ENCODE assay signal across 13 cellular contexts in genomic region chr9:127162567-127163365, GRCh38. TPM values are rescaled to one million over a fixed set of nuclear protein-coding genes. Genes with fewer than 3 reads are reported as not detected.
A peak's percentile ranks its signal among the peaks of the same experiment; 100 is the strongest.
DNase-seq lines count a peak whose midpoint lies in the region; ATAC-seq, FAIRE-seq and TF ChIP-seq lines count a peak whose summit lies in the region.
"Had no signal": no experiment of that assay in that cellular context is flagged by ENCODE, and none has a peak within 500 bp of the region (broad histone marks: within the 10 kb centered on the region; RNA-seq: fewer than 3 reads in every experiment).

No MANE protein-coding gene starts in this region.

- WGBS in smooth muscle cell (ENCODE audit: low lambda C conversion rate), result 76% methylated on average over 7 of the region's 7 CpGs

- no peaks in the 10 kb centered on the region for H4K20me1 ChIP-seq in GM23338 (replicated peaks; ENCODE audit: insufficient read depth)
- no peaks in the 10 kb centered on the region for H4K20me1 ChIP-seq in smooth muscle cell (ENCODE audit: low read depth)

- H3K27me3 Mint-ChIP-seq in GM23338 (ENCODE audit: insufficient read depth, low read depth, poor library complexity), result peaks cover 6% of the 10 kb centered on the region
- H3K27me3 Mint-ChIP-seq: memory B cell had no signal

- H3K4me3 ChIP-seq in GM23338, result no peak overlapping the region
- no peak overlapping the region for H3K4me3 ChIP-seq in RWPE2 (ENCODE audit: severe bottlenecking)
- no peak overlapping the region for H3K4me3 ChIP-seq in smooth muscle cell
- H3K4me3 ChIP-seq: breast epithelium, suprapubic skin had no signal

- DNase-seq in GM23338 (ENCODE audit: low spot score) (no peak), RWPE2 (ENCODE audit: low spot score) (no peak), globus pallidus (ENCODE audit: low spot score) (peak; percentile 73), smooth muscle cell (lab: John Stamatoyannopoulos, UW; ENCODE audit: unreplicated experiment) (no peak), GM12892 (ENCODE audit: insufficient read length) (no peak), NCI-H1048 (lab: John Stamatoyannopoulos, UW) (no peak), NCI-H774 (lab: John Stamatoyannopoulos, UW) (no peak)
- DNase-seq: NCI-H1105, NCI-H510A treated with DMSO at 0.1 percent for 48 hours had no signal

- no peak for TF ChIP-seq POLR2A in GM12892 (IDR thresholded peaks at IDR 0.05; ENCODE audit: low read depth, low read length)

- H3K4me2 ChIP-seq in GM23338, result no peak overlapping the region
- H3K4me2 ChIP-seq in smooth muscle cell, result peak overlapping the region; percentile 57

- H3K9me3 Mint-ChIP-seq in GM23338, result no peaks in the 10 kb centered on the region
- H3K9me3 Mint-ChIP-seq: memory B cell had no signal

- no peaks in the 10 kb centered on the region for H3K9me3 ChIP-seq in RWPE2 (ENCODE audit: severe bottlenecking)
- no peaks in the 10 kb centered on the region for H3K9me3 ChIP-seq in smooth muscle cell (replicated peaks; ENCODE audit: low read depth)
- H3K9me3 ChIP-seq: breast epithelium, suprapubic skin had no signal

- H3K36me3 Mint-ChIP-seq in GM23338 (ENCODE audit: low read depth), result no peaks in the 10 kb centered on the region
- H3K36me3 Mint-ChIP-seq: memory B cell had no signal

- H3F3A ChIP-seq in GM23338 (replicated peaks; ENCODE audit: low read depth) (no peaks in the 10 kb centered on the region), smooth muscle cell (ENCODE audit: low read depth) (peaks cover 3% of the 10 kb centered on the region)

- H3K27ac ChIP-seq in GM23338 (ENCODE audit: low read depth) (0 out of 2 replicates have a peak overlapping the region, but pooled peaks have one; percentile 23), RWPE2 (ENCODE audit: poor library complexity, severe bottlenecking) (peak overlapping the region; percentile 35), smooth muscle cell (ENCODE audit: low read depth) (peak overlapping the region; percentile 36)
- H3K27ac ChIP-seq: breast epithelium, suprapubic skin had no signal

- H2AFZ ChIP-seq in GM23338 (no peak overlapping the region), smooth muscle cell (ENCODE audit: low read depth) (no peak overlapping the region)

- no peak overlapping the region for H3K9ac ChIP-seq in smooth muscle cell (ENCODE audit: low read depth)

- peaks cover 19% of the 10 kb centered on the region for H3K4me1 ChIP-seq in GM23338 (ENCODE audit: insufficient read depth)
- H3K4me1 ChIP-seq in RWPE2 (ENCODE audit: insufficient read depth, poor library complexity, severe bottlenecking), result peaks cover 27% of the 10 kb centered on the region
- H3K4me1 ChIP-seq in smooth muscle cell (ENCODE audit: low read depth), result peaks cover 19% of the 10 kb centered on the region

- no peak for TF ChIP-seq CTCF in GM23338 (conservative IDR thresholded peaks at IDR 0.05; ENCODE audit: low read depth in 2 of 2)
- TF ChIP-seq CTCF in RWPE2 (IDR thresholded peaks at IDR 0.05; ENCODE audit: poor library complexity, severe bottlenecking), result no peak
- TF ChIP-seq CTCF in smooth muscle cell (IDR thresholded peaks at IDR 0.05; ENCODE audit: borderline replicate concordance, insufficient read depth, poor library complexity, severe bottlenecking), result no peak

- no peak for FAIRE-seq in GM12892 (lab: Jason Lieb, UNC)
- FAIRE-seq: D721Med had no signal

- ATAC-seq in GM23338, result no peak
- no peak for ATAC-seq in RWPE2 (ENCODE audit: low read depth)

- peaks cover 42% of the 10 kb centered on the region for H3K4me1 Mint-ChIP-seq in GM23338

- no peaks in the 10 kb centered on the region for H3K27me3 ChIP-seq in GM23338 (ENCODE audit: insufficient read depth)
- H3K27me3 ChIP-seq in RWPE2 (ENCODE audit: insufficient read depth, poor library complexity, severe bottlenecking), result no peaks in the 10 kb centered on the region
- no peaks in the 10 kb centered on the region for H3K27me3 ChIP-seq in smooth muscle cell (ENCODE audit: low read depth)
- H3K27me3 ChIP-seq: breast epithelium, suprapubic skin had no signal

- H3K79me2 ChIP-seq in GM23338 (replicated peaks; ENCODE audit: insufficient read depth) (no peaks in the 10 kb centered on the region), smooth muscle cell (ENCODE audit: low read depth) (no peaks in the 10 kb centered on the region)

- H3K9me2 ChIP-seq in GM23338 (ENCODE audit: insufficient read depth), result no peaks in the 10 kb centered on the region

- no peak overlapping the region; the same call in 1 of the 2 replicates for H3K27ac Mint-ChIP-seq in GM23338
- H3K27ac Mint-ChIP-seq: memory B cell had no signal

- H3K4me3 Mint-ChIP-seq in GM23338, result no peak overlapping the region
- H3K4me3 Mint-ChIP-seq: memory B cell had no signal

- H3K36me3 ChIP-seq in GM23338 (ENCODE audit: insufficient read depth) (no peaks in the 10 kb centered on the region), RWPE2 (ENCODE audit: low read depth) (no peaks in the 10 kb centered on the region), smooth muscle cell (ENCODE audit: low read depth) (no peaks in the 10 kb centered on the region)
- H3K36me3 ChIP-seq: breast epithelium, suprapubic skin had no signal

TF ChIP-seq in GM23338, 12 proteins besides CTCF, POLR2A, EP300 and RAD21:
- no peak for TF ChIP-seq STAT1 (IDR thresholded peaks at IDR 0.05; ENCODE audit: unreplicated experiment)
TF ChIP-seq in GM23338: peak in this region for 0.

RNA-seq across cellular contexts. Expression of gene ANGPTL2, which starts 40.3 kb away (rescaled TPM):
- 5.2 and 7.1 TPM in 2 replicates for total RNA-seq in GM23338 (2014; rRNA removed; shearing (Covaris generic))
- polyA plus RNA-seq in GM23338 (2016; fragmentation: Nextera tagmentation; extraction: Ambion mirVana), result 2.9 and 3.1 TPM in 2 replicates
- 13.3 and 16.1 TPM in 2 replicates for total RNA-seq in smooth muscle cell
- 18.7 and 20.2 TPM in 2 replicates for polyA plus RNA-seq in smooth muscle cell
- polyA plus RNA-seq in GM12892 (2012; ENCODE audit: missing spikeins), result 0.11 TPM
